8 cellular contexts compared by ENCODE assay signal in genomic region chr20:34302723-34303528, GRCh38. TPM values are rescaled to one million over a fixed set of nuclear protein-coding genes. Genes with fewer than 3 reads are reported as not detected.
DNase-seq lines count a peak whose midpoint lies in the region; ATAC-seq and TF ChIP-seq lines count a peak whose summit lies in the region.

TSS of gene AHCY (minus strand) at chr20:34303355. CDS start at chr20:34303270, 85 bp downstream.

- peak; percentile 83 for ATAC-seq in HG02870 (IDR thresholded peaks at IDR 0.05; ENCODE audit: unreplicated experiment)

- H3K27me3 ChIP-seq in left ventricle myocardium inferior (ENCODE audit: low read depth) = no peaks in the 10 kb centered on the region
- no peaks in the 10 kb centered on the region for H3K27me3 ChIP-seq in prostate gland (replicated peaks; ENCODE audit: insufficient read depth)

- peaks cover 38% of the 10 kb centered on the region for H3K4me1 ChIP-seq in left ventricle myocardium inferior
- peaks cover 2% of the 10 kb centered on the region for H3K4me1 ChIP-seq in prostate gland (replicated peaks)
- H3K4me1 ChIP-seq in urinary bladder (ENCODE audit: insufficient read depth) = no peaks in the 10 kb centered on the region

- intact Hi-C loops in T-helper 1 cell treated with Interleukin-12 subunit alpha and Interleukin-12 subunit beta and Interleukin-4 antibody, amounts not matched to agents 30 ng/mL and 1 ng/mL, for 36 hours (cut with micrococcal nuclease) = loop anchor here (1.0 to 10.0 kb wide), 15 partner anchors 9 to 1239 kb away; partner anchors contain the start of genes ACSS2, CDK5RAP1, CHMP4B and DYNLRB1
- intact Hi-C loops in left ventricle myocardium inferior (cut with micrococcal nuclease) = no loop called here
- intact Hi-C loops in prostate gland (cut with DNase I) = loop anchor here (5.0 to 10.0 kb wide), 2 partner anchors 111 to 402 kb away; partner anchors contain the start of gene TP53INP2

- TF ChIP-seq POLR2A in prostate gland (IDR thresholded peaks at IDR 0.05) = peak; percentile 80

- in situ Hi-C loops in GM13976 (cut with MboI; ENCODE audit: low sequenced_read_pairs, unreplicated experiment) = no loop called here

- DNase-seq in GM13976 (ENCODE audit: low spot score) = peak; percentile 97
- DNase-seq in NCI-H146 treated with DMSO at 0.1 percent for 48 hours (lab: John Stamatoyannopoulos, UW; ENCODE audit: unreplicated experiment) = peak; percentile 91
- DNase-seq in amniotic stem cell (lab: John Stamatoyannopoulos, UW) = peak; percentile 92
- peak; percentile 97 for DNase-seq in left ventricle myocardium inferior
- peak; percentile 98 for DNase-seq in prostate gland (ENCODE audit: low spot score)

- TF ChIP-seq CTCF in GM13976 (IDR thresholded peaks at IDR 0.05; ENCODE audit: borderline replicate concordance, control extremely low read depth, extremely low read depth, insufficient read depth, missing control alignments) (no peak), left ventricle myocardium inferior (IDR thresholded peaks at IDR 0.05; ENCODE audit: borderline replicate concordance) (no peak), prostate gland (IDR thresholded peaks at IDR 0.05) (peak in 1 of 4 experiments; percentile 18)

- H3K27ac ChIP-seq in left ventricle myocardium inferior (replicated peaks) (peak within 1 kb of the TSS; percentile 97), prostate gland (peak within 1 kb of the TSS; percentile 91 to 94), urinary bladder (ENCODE audit: low read depth) (peak within 1 kb of the TSS; percentile 91)

- WGBS in prostate gland = under 1% methylated on average over 54 of the region's 79 CpGs
- WGBS in urinary bladder = under 1% methylated on average over 79 of the region's 79 CpGs

- H3K36me3 ChIP-seq in left ventricle myocardium inferior = no peaks in the 10 kb centered on the region
- H3K36me3 ChIP-seq in prostate gland = no peaks in the 10 kb centered on the region
- no peaks in the 10 kb centered on the region for H3K36me3 ChIP-seq in urinary bladder (ENCODE audit: insufficient read depth)

- peak within 1 kb of the TSS; percentile 88 for H3K4me3 ChIP-seq in left ventricle myocardium inferior
- peak within 1 kb of the TSS; percentile 84 to 92 for H3K4me3 ChIP-seq in prostate gland
- H3K4me3 ChIP-seq in urinary bladder (ENCODE audit: low read depth, low read length) = peak within 1 kb of the TSS; percentile 84

- H3K9me3 ChIP-seq in left ventricle myocardium inferior (replicated peaks) (no peaks in the 10 kb centered on the region), prostate gland (no peaks in the 10 kb centered on the region)

RNA-seq across cellular contexts. Expression of gene AHCY, which starts in this region (rescaled TPM):
- 61.3 and 61.6 TPM in 2 replicates for total RNA-seq in T-helper 1 cell treated with Interleukin-12 subunit alpha and Interleukin-12 subunit beta and Interleukin-4 antibody, amounts not matched to agents 30 ng/mL and 1 ng/mL, for 36 hours
- total RNA-seq in left ventricle myocardium inferior (66.2 TPM), prostate gland (100 to 1,000 TPM; 162 to 170 TPM), urinary bladder (37.4 TPM)
- polyA plus RNA-seq in urinary bladder = 104 TPM

Comparison
In these comparisons a context has a peak if more than half of its experiments do, and no peak if none do; other contexts are left out.
1. Peak in every context shown above with its lines: DNase-seq, ATAC-seq, H3K4me3 ChIP-seq and H3K27ac ChIP-seq.